In genomic region chr17:27247071-27247957, GRCh38 we compare ENCODE assay signal across 9 cellular contexts. TPM values are rescaled to one million over a fixed set of nuclear protein-coding genes. Genes with fewer than 3 reads are reported as not detected.
DNase-seq lines count a peak whose midpoint lies in the region; ATAC-seq, FAIRE-seq and TF ChIP-seq lines count a peak whose summit lies in the region.
"Had no signal": no experiment of that assay in that cellular context is flagged by ENCODE, and none has a peak within 500 bp of the region (broad histone marks: within the 10 kb centered on the region; RNA-seq: fewer than 3 reads in every experiment).

No MANE protein-coding gene starts in this region.

- CTCF ChIA-PET in RWPE1 (lab: Yijun Ruan, JAX), result no interaction called here
- CTCF ChIA-PET in activated CD4-positive, alpha-beta T cell treated with anti-CD3 and anti-CD28 coated beads for 36 hours (lab: Charles Lee), result interaction anchor here (3.9 kb wide), 1 partner anchor 11 kb away, joined by 16 read pairs; no protein-coding TSS in a partner anchor

- no peaks in the 10 kb centered on the region for H3K36me3 Mint-ChIP-seq in activated CD4-positive, alpha-beta T cell treated with anti-CD3 and anti-CD28 coated beads for 36 hours (ENCODE audit: low read depth)

- H3K27me3 Mint-ChIP-seq in activated CD4-positive, alpha-beta T cell treated with anti-CD3 and anti-CD28 coated beads for 36 hours, result peaks cover 23% of the 10 kb centered on the region

- no peak overlapping the region for H3K4me3 ChIP-seq in fibroblast of pulmonary artery (replicated peaks; ENCODE audit: low read depth, low read length)
- H3K4me3 ChIP-seq: GM12878 had no signal

- intact Hi-C loops in activated CD4-positive, alpha-beta T cell treated with anti-CD3 and anti-CD28 coated beads for 36 hours (cut with DNase I, micrococcal nuclease), result no loop called here

- FAIRE-seq in H54 (lab: Jason Lieb, UNC), result no peak
- FAIRE-seq: GM12878 had no signal

- POLR2A ChIA-PET in RWPE1 (lab: Yijun Ruan, JAX; ENCODE audit: low non-redundant PET), result no interaction called here
- POLR2A ChIA-PET in activated CD4-positive, alpha-beta T cell treated with anti-CD3 and anti-CD28 coated beads for 36 hours (lab: Charles Lee), result no interaction called here

- peak overlapping the region; percentile 59 for H3K27ac ChIP-seq in RWPE1

- no peak overlapping the region for H3K4me3 Mint-ChIP-seq in activated CD4-positive, alpha-beta T cell treated with anti-CD3 and anti-CD28 coated beads for 36 hours

- TF ChIP-seq CTCF in RWPE1 (conservative IDR thresholded peaks at IDR 0.05; ENCODE audit: low read depth), result no peak
- no peak for TF ChIP-seq CTCF in fibroblast of pulmonary artery (IDR thresholded peaks at IDR 0.05; ENCODE audit: low read length, missing control alignments)

- TF ChIP-seq POLR2A in H54 (IDR thresholded peaks at IDR 0.05; ENCODE audit: low read depth, low read length), result no peak

- peaks cover 7% of the 10 kb centered on the region for H3K4me1 Mint-ChIP-seq in activated CD4-positive, alpha-beta T cell treated with anti-CD3 and anti-CD28 coated beads for 36 hours

- DNase-seq in EL (peak; percentile 79), RWPE1 (ENCODE audit: low spot score) (no peak), fibroblast of pulmonary artery (ENCODE audit: low read depth) (peak; percentile 95), putamen (ENCODE audit: low spot score) (peak; percentile 36), H54 (ENCODE audit: insufficient read length, low spot score) (no peak), NCI-H2171 treated with DMSO at 0.1 percent for 48 hours (lab: John Stamatoyannopoulos, UW) (no peak)
- no peak for DNase-seq in activated CD4-positive, alpha-beta T cell treated with anti-CD3 and anti-CD28 coated beads for 36 hours

- H3K27ac Mint-ChIP-seq in activated CD4-positive, alpha-beta T cell treated with anti-CD3 and anti-CD28 coated beads for 36 hours, result no peak overlapping the region

- ATAC-seq in HG02763 (IDR thresholded peaks at IDR 0.05; ENCODE audit: unreplicated experiment), result no peak
- ATAC-seq in activated CD4-positive, alpha-beta T cell treated with anti-CD3 and anti-CD28 coated beads for 36 hours, result no peak
- ATAC-seq: GM12878 had no signal

- no peaks in the 10 kb centered on the region for H3K9me3 Mint-ChIP-seq in activated CD4-positive, alpha-beta T cell treated with anti-CD3 and anti-CD28 coated beads for 36 hours (ENCODE audit: low read depth)

RNA-seq across cellular contexts. Expression of gene WSB1, which starts 46.6 kb away (rescaled TPM):
- 100 to 1,000 TPM; 145 to 190 TPM for total RNA-seq in activated CD4-positive, alpha-beta T cell treated with anti-CD3 and anti-CD28 coated beads for 36 hours

Comparison
In these comparisons a context has a peak if more than half of its experiments do, and no peak if none do; other contexts are left out.
1. DNase-seq: peak in EL (single experiment), fibroblast of pulmonary artery (single experiment) and putamen (single experiment); none in RWPE1 (single experiment), H54 (single experiment), NCI-H2171 treated with DMSO at 0.1 percent for 48 hours (single experiment) and activated CD4-positive, alpha-beta T cell treated with anti-CD3 and anti-CD28 coated beads for 36 hours (single experiment).